ENCODE assay signal across 12 cellular contexts in genomic region chr1:7845761-7846160, GRCh38.
"Had no signal": no experiment of that assay in that cellular context is flagged by ENCODE, and none has a peak within 500 bp of the region (broad histone marks: within the 10 kb centered on the region; RNA-seq: fewer than 3 reads in every experiment).

No MANE protein-coding gene starts in this region.

- ATAC-seq: activated T-helper 17 cell treated with anti-CD3 and anti-CD28 coated beads, Interleukin-2, amount 50 U/mL, for 72 hours; pancreas had no signal

- DNase-seq: activated CD4-positive, alpha-beta T cell treated with anti-CD3 and anti-CD28 coated beads, Interleukin-2, amount 10 ng/mL, durations not matched to agents 7 days and 5 days; activated CD4-positive, CD25-positive, alpha-beta regulatory T cell; activated naive CD4-positive, alpha-beta T cell treated with anti-CD3 and anti-CD28 coated beads, Interleukin-2, amount 50 U/mL, for 16 hours; activated T-cell treated with anti-CD3 and anti-CD28 coated beads for 4 hours; amniotic stem cell; esophagus squamous epithelium; nephron progenitor cell; pancreas; stimulated activated CD4-positive, alpha-beta T cell treated with anti-CD3 and anti-CD28 coated beads, Interleukin-2, amount 100 ng/mL, for 48 hours; stimulated activated naive CD4-positive, alpha-beta T cell treated with Interleukin-2 at 50 U/mL for 16 hours; T-helper 2 cell had no signal
